Comparison of ENCODE assay signal across 28 cellular contexts in the genomic region with DNA sequence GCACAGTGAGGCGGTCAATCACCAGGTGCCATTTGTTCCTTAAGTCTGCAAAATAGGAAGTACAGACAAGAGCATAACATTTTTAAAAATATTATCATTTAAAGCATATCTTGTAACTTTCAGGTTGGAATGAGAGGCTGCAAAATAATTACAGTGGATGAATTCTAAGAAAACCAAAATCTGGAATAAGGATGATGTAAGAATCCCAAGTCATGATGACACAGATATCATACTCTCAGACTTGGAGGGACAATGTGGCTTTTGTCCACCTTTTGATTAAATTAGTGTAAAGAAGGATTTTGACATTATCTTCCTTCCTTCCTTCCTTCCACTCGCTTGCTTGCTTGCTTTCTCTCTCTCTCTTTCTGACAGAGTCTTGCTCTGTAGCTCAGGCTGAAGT.
"Had no signal": no experiment of that assay in that cellular context is flagged by ENCODE, and none has a peak within 500 bp of the region (broad histone marks: within the 10 kb centered on the region; RNA-seq: fewer than 3 reads in every experiment).

No MANE protein-coding gene starts in this region.

- H3K27ac ChIP-seq: neural progenitor cell, ovary, parathyroid adenoma, psoas muscle, skin epidermis, spleen, suprapubic skin, testis, tibial artery, transverse colon, upper lobe of right lung, uterus had no signal

- H3K4me3 ChIP-seq: neural progenitor cell, ovary, psoas muscle, skin epidermis, smooth muscle cell, spleen, suprapubic skin, testis, tibial artery, transverse colon, upper lobe of right lung, uterus had no signal

- H2AFZ ChIP-seq: neural progenitor cell, parathyroid adenoma had no signal

- ATAC-seq: natural killer cell; psoas muscle; right cardiac atrium; sciatic nerve; stimulated activated memory B cell treated with anti-CD40 and anti-IgM and Interleukin-4, amounts not matched to agents 10 μg/mL and 1 μg/mL and 100 μg/mL, for 72 hours; upper lobe of right lung had no signal

- H3K9ac ChIP-seq: neural progenitor cell, parathyroid adenoma had no signal

- H3K9me3 ChIP-seq: ovary, psoas muscle, suprapubic skin, testis, tibial artery, transverse colon, upper lobe of right lung, uterus had no signal

- H3K4me1 ChIP-seq: neural progenitor cell, parathyroid adenoma, psoas muscle, spleen, suprapubic skin, testis, tibial artery, transverse colon, upper lobe of right lung, uterus had no signal

- H3K36me3 ChIP-seq: neural progenitor cell, ovary, spleen, suprapubic skin, tibial artery, transverse colon, upper lobe of right lung, uterus had no signal

- H3K4me2 ChIP-seq: neural progenitor cell had no signal

- H3K79me2 ChIP-seq: parathyroid adenoma had no signal

- H3K27me3 ChIP-seq: neural progenitor cell, ovary, spleen, suprapubic skin, testis, tibial artery, transverse colon, upper lobe of right lung, uterus had no signal

- DNase-seq: natural killer cell; occipital lobe; ovary; posterior cingulate gyrus; psoas muscle; right cardiac atrium; spleen; stimulated activated CD4-positive, alpha-beta T cell treated with anti-CD3 and anti-CD28 coated beads, Interleukin-12 subunit alpha, Interleukin-12 subunit beta, amount 100 ng/mL, for 4 hours; stimulated activated CD4-positive, alpha-beta T cell treated with anti-CD3 and anti-CD28 coated beads, Interleukin-1b, Interleukin-23, amount 100 ng/mL, for 48 hours; stimulated activated CD4-positive, alpha-beta T cell treated with anti-CD3 and anti-CD28 coated beads, Interleukin-4, amount 100 ng/mL, for 1 hour; stimulated activated CD4-positive, alpha-beta T cell treated with anti-CD3 and anti-CD28 coated beads, Interleukin-4, amount 100 ng/mL, for 4 hours; stimulated activated CD8-positive, alpha-beta memory T cell treated with anti-CD3 and anti-CD28 coated beads, Interleukin-4, amount 100 ng/mL, for 48 hours; stimulated activated naive CD4-positive, alpha-beta T cell; stimulated activated naive CD8-positive, alpha-beta T cell treated with anti-CD3 and anti-CD28 coated beads, Interleukin-15, amount 100 ng/mL, for 72 hours; stimulated activated naive CD8-positive, alpha-beta T cell treated with anti-CD3 and anti-CD28 coated beads, Interleukin-15, Interleukin-2, amounts not matched to agents 100 U/mL and 50 U/mL, for 24 hours; substantia nigra; testis; tibial artery; transverse colon; upper lobe of right lung; uterus had no signal
